In the genomic region with DNA sequence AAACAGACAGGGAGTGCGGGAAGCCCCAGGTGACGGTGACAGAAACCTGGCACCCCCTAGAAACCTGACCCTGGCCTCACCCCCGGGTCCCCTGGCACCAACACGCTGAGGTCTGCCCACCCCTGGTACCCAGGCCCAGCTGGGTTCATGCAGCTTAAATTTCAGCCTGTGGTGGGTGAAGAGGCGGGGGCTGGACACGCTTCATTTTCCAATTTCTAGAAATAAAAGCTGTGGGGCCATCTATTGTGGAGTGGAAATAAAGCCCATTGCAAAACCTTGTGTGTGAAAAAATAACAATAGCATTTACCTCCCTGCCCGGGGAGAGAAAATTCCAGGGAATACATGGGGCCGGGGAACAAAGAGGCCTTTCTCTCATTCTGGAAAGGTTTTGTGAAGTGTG, we compare ENCODE assay signal across 32 cellular contexts. TPM values are rescaled to one million over a fixed set of nuclear protein-coding genes. Genes with fewer than 3 reads are reported as not detected.
DNase-seq lines count a peak whose midpoint lies in the region; TF ChIP-seq lines count a peak whose summit lies in the region.
"Had no signal": no experiment of that assay in that cellular context is flagged by ENCODE, and none has a peak within 500 bp of the region (broad histone marks: within the 10 kb centered on the region; RNA-seq: fewer than 3 reads in every experiment).

No MANE protein-coding gene starts in this region.

- H3K4me2 ChIP-seq in OCI-LY7 (ENCODE audit: low read length) = no peak overlapping the region

- H3K79me2 ChIP-seq in OCI-LY7 (ENCODE audit: insufficient read depth, low read depth, low read length) = no peaks in the 10 kb centered on the region

- H3K36me3 ChIP-seq in breast epithelium (no peaks in the 10 kb centered on the region), thymus (ENCODE audit: control insufficient read depth, insufficient read depth) (no peaks in the 10 kb centered on the region), OCI-LY7 (ENCODE audit: insufficient read depth, low read length) (no peaks in the 10 kb centered on the region), colonic mucosa (no peaks in the 10 kb centered on the region)
- H3K36me3 ChIP-seq: BLaER1 treated with 17β-estradiol and CSF1 and Interleukin-3, amounts not matched to agents 10 nM and 100 nM; Peyer's patch had no signal

- 91% methylated on average over 8 of the region's 8 CpGs for WGBS in thymus

- H3K27ac Mint-ChIP-seq in MCF 10A (ENCODE audit: low read depth, unreplicated experiment) = no peak overlapping the region
- H3K27ac Mint-ChIP-seq: CD4-positive, alpha-beta T cell had no signal

- H3K27me3 Mint-ChIP-seq in MCF 10A (ENCODE audit: insufficient read depth, unreplicated experiment) = no peaks in the 10 kb centered on the region

- no peak for TF ChIP-seq POLR2A in breast epithelium (IDR thresholded peaks at IDR 0.05)

- TF ChIP-seq CTCF in breast epithelium (IDR thresholded peaks at IDR 0.05) (no peak), MCF 10A (IDR thresholded peaks at IDR 0.05; ENCODE audit: unreplicated experiment) (no peak), OCI-LY7 (conservative IDR thresholded peaks at IDR 0.05; ENCODE audit: low read length) (no peak), colonic mucosa (IDR thresholded peaks at IDR 0.05) (no peak)

- intact Hi-C loops in breast epithelium (cut with DNase I; ENCODE audit: low total_unique reads) = no loop called here
- intact Hi-C loops in MCF 10A (cut with micrococcal nuclease) = no loop called here
- intact Hi-C loops in OCI-LY7 (cut with micrococcal nuclease; ENCODE audit: unreplicated experiment) = no loop called here
- intact Hi-C loops in colonic mucosa (cut with DNase I) = no loop called here

- H3K4me1 Mint-ChIP-seq in MCF 10A (ENCODE audit: insufficient read depth, unreplicated experiment) = no peaks in the 10 kb centered on the region

- CTCF ChIA-PET in MCF 10A (lab: Yijun Ruan, JAX) (interaction anchor here (0.5 kb wide), 1 partner anchor 74 kb away, joined by 3 read pairs; no protein-coding TSS in a partner anchor), OCI-LY7 (lab: Charles Lee; ENCODE audit: unreplicated experiment) (no interaction called here)

- H3K9me2 ChIP-seq in OCI-LY7 (ENCODE audit: insufficient read depth, low read length) = no peaks in the 10 kb centered on the region

- no peak for TF ChIP-seq RAD21 in Ishikawa (IDR thresholded peaks at IDR 0.05; ENCODE audit: low read depth)

- BruUV-seq in MCF 10A (replicated peaks; lab: Mats Ljungman, UMichigan) = no TSS peak
- no TSS peak for BruUV-seq in OCI-LY7 (replicated peaks; lab: Mats Ljungman, UMichigan)

- H3K9ac ChIP-seq in colonic mucosa (ENCODE audit: low read depth in 2 of 2, low read length in 2 of 2) = no peak overlapping the region
- H3K9ac ChIP-seq: BLaER1 treated with 17β-estradiol and CSF1 and Interleukin-3, amounts not matched to agents 10 nM and 100 nM had no signal

- no peaks in the 10 kb centered on the region for H3K9me3 Mint-ChIP-seq in MCF 10A (ENCODE audit: unreplicated experiment)
- H3K9me3 Mint-ChIP-seq: CD4-positive, alpha-beta T cell had no signal

- H2AFZ ChIP-seq in OCI-LY7 (ENCODE audit: low read length) = no peak overlapping the region

- H3K9me3 ChIP-seq in breast epithelium = no peaks in the 10 kb centered on the region
- no peaks in the 10 kb centered on the region for H3K9me3 ChIP-seq in thymus (ENCODE audit: control insufficient read depth)
- H3K9me3 ChIP-seq in OCI-LY7 (ENCODE audit: low read length) = no peaks in the 10 kb centered on the region
- H3K9me3 ChIP-seq in colonic mucosa = no peaks in the 10 kb centered on the region
- H3K9me3 ChIP-seq: BLaER1 treated with 17β-estradiol and CSF1 and Interleukin-3, amounts not matched to agents 10 nM and 100 nM; Peyer's patch had no signal

- POLR2A ChIA-PET in MCF 10A (lab: Yijun Ruan, JAX) = no interaction called here
- POLR2A ChIA-PET in OCI-LY7 (lab: Charles Lee) = interaction anchor here (0.6 kb wide), 1 partner anchor 22 kb away, joined by 3 read pairs; no protein-coding TSS in a partner anchor

- H3K4me3 ChIP-seq in breast epithelium (no peak overlapping the region), thymus (ENCODE audit: low read length) (no peak overlapping the region), OCI-LY7 (ENCODE audit: low read depth, low read length, poor library complexity, severe bottlenecking) (no peak overlapping the region), colonic mucosa (no peak overlapping the region)
- H3K4me3 ChIP-seq: BLaER1 treated with 17β-estradiol and CSF1 and Interleukin-3, amounts not matched to agents 10 nM and 100 nM; GM12878; K562; Peyer's patch; SK-N-MC had no signal

- H3K4me3 Mint-ChIP-seq in MCF 10A (ENCODE audit: unreplicated experiment) = no peak overlapping the region
- H3K4me3 Mint-ChIP-seq: CD4-positive, alpha-beta T cell had no signal

- DNase-seq in breast epithelium (ENCODE audit: low spot score in 2 of 2) = no peak
- DNase-seq in MCF 10A (ENCODE audit: unreplicated experiment) = no peak
- DNase-seq in iPS-NIHi11 (ENCODE audit: low spot score) = peak; percentile 6
- no peak for DNase-seq in GM19240 (ENCODE audit: insufficient read length, low spot score)
- DNase-seq in OCI-LY7 (ENCODE audit: low spot score) = no peak
- no peak for DNase-seq in colonic mucosa
- DNase-seq: CD4-positive, alpha-beta T cell; COR-L47; DMS 273 treated with DMSO at 0.1 percent for 48 hours; DMS79; EL; GDM1; GOT3; Kasumi-1; NCI-H1105 treated with DMSO at 0.1 percent for 48 hours; NCI-H146; NCI-H2029; NCI-H526 treated with DMSO at 0.1 percent for 48 hours; OCI-M1; Peyer's patch; SHP77 treated with DMSO at 0.1 percent for 48 hours had no signal

- TF ChIP-seq EP300 in Ishikawa (IDR thresholded peaks at IDR 0.05; ENCODE audit: borderline replicate concordance) = peak; percentile 72

- peaks cover 0 to 4% of the 10 kb centered on the region in 2 donors for H3K27me3 ChIP-seq in breast epithelium
- peaks cover 2% of the 10 kb centered on the region for H3K27me3 ChIP-seq in thymus (ENCODE audit: control insufficient read depth, insufficient read depth)
- H3K27me3 ChIP-seq in colonic mucosa = no peaks in the 10 kb centered on the region
- H3K27me3 ChIP-seq: BLaER1 treated with 17β-estradiol and CSF1 and Interleukin-3, amounts not matched to agents 10 nM and 100 nM; Peyer's patch had no signal

- H3K36me3 Mint-ChIP-seq in MCF 10A (ENCODE audit: insufficient read depth, unreplicated experiment) = no peaks in the 10 kb centered on the region

- peaks cover 7 to 9% of the 10 kb centered on the region in 2 donors for H3K4me1 ChIP-seq in breast epithelium
- H3K4me1 ChIP-seq in thymus (ENCODE audit: control insufficient read depth, insufficient read depth, low read length) = no peaks in the 10 kb centered on the region
- H3K4me1 ChIP-seq in OCI-LY7 (ENCODE audit: insufficient read depth, low read length, poor library complexity, severe bottlenecking) = peaks cover 8% of the 10 kb centered on the region
- no peaks in the 10 kb centered on the region for H3K4me1 ChIP-seq in colonic mucosa

- peak overlapping the region; percentile 50 to 66 for H3K27ac ChIP-seq in breast epithelium
- peak overlapping the region; percentile 52 for H3K27ac ChIP-seq in thymus (ENCODE audit: low read depth)
- H3K27ac ChIP-seq in OCI-LY7 (ENCODE audit: low read depth, low read length, poor library complexity, severe bottlenecking) = no peak overlapping the region
- H3K27ac ChIP-seq in colonic mucosa = no peak overlapping the region
- H3K27ac ChIP-seq: BLaER1 treated with 17β-estradiol and CSF1 and Interleukin-3, amounts not matched to agents 10 nM and 100 nM; Peyer's patch; SK-N-MC had no signal

- H4K20me1 ChIP-seq in OCI-LY7 (ENCODE audit: insufficient read depth, low read length) = no peaks in the 10 kb centered on the region
- H4K20me1 ChIP-seq: BLaER1 treated with 17β-estradiol and CSF1 and Interleukin-3, amounts not matched to agents 10 nM and 100 nM had no signal

TF ChIP-seq in Ishikawa, 13 proteins besides CTCF, POLR2A, EP300 and RAD21:
- TF ChIP-seq FOXM1 (IDR thresholded peaks at IDR 0.05; ENCODE audit: borderline replicate concordance, low read depth) (peak; percentile 43; the same call in 1 of the 2 replicates), NFIC (IDR thresholded peaks at IDR 0.05) (no peak), CEBPB (IDR thresholded peaks at IDR 0.05) (peak; percentile 63), YY1 (IDR thresholded peaks at IDR 0.05; ENCODE audit: low read depth) (no peak), CREB1 (IDR thresholded peaks at IDR 0.05; ENCODE audit: low read depth) (no peak), EGR1 (IDR thresholded peaks at IDR 0.05) (no peak; the same call in 1 of the 2 replicates), TCF12 (IDR thresholded peaks at IDR 0.05; ENCODE audit: low read depth) (peak; percentile 78), TEAD4 (IDR thresholded peaks at IDR 0.05) (0 out of 2 replicates have a peak, but pooled peaks have one; percentile 7)
TF ChIP-seq in Ishikawa: peak in this region for 4.

RNA-seq across cellular contexts. Expression of a gene that starts 7.5 kb away (rescaled TPM):
- total RNA-seq in breast epithelium (not detected), MCF 10A (2022) (not detected in 2 replicates), OCI-LY7 (2022) (0.25 and 0.37 TPM in 2 replicates), colonic mucosa (under 1 TPM in 1 of 2 donors, not detected in 1; 0.24 TPM)
- polyA plus RNA-seq in thymus = not detected
- 0.09 and 0.93 TPM in 2 replicates for total RNA-seq in OCI-LY7 (2014; rRNA removed; shearing (Covaris generic))
- total RNA-seq: GM12878; HT-29; K562; M059J; NCI-H460; Peyer's patch; T-helper 1 cell treated with Interleukin-12 subunit alpha and Interleukin-12 subunit beta and Interleukin-4 antibody, amounts not matched to agents 30 ng/mL and 1 ng/mL, for 36 hours had no signal
- polyA plus RNA-seq: AG04450, GM12878, K562 had no signal

RNA-seq across cellular contexts. Expression of a gene that starts 25.7 kb away (rescaled TPM):
- total RNA-seq in breast epithelium (100 to 1,000 TPM; 186 to 278 (median 186) TPM), MCF 10A (2022) (239 and 243 TPM in 2 replicates), OCI-LY7 (2022) (248 and 280 TPM in 2 replicates), colonic mucosa (100 to 1,000 TPM; 188 to 228 TPM)
- 292 TPM for polyA plus RNA-seq in thymus
- total RNA-seq in OCI-LY7 (2014; rRNA removed; shearing (Covaris generic)) = 217 and 293 TPM in 2 replicates

RNA-seq across cellular contexts. Expression of a gene that starts 26.6 kb away (rescaled TPM):
- total RNA-seq in breast epithelium (1 to 10 TPM in 2 of 3 donors, not detected in 1; 1.3 to 2.9 TPM), MCF 10A (2022) (0.22 and 0.51 TPM in 2 replicates), OCI-LY7 (2022) (0.63 TPM in 1 of 2 replicates, not detected in the other), colonic mucosa (100 to 1,000 TPM; 260 to 272 TPM)
- 2.9 TPM for polyA plus RNA-seq in thymus
- 0.47 and 0.98 TPM in 2 replicates for total RNA-seq in OCI-LY7 (2014; rRNA removed; shearing (Covaris generic))
- total RNA-seq: M059J; NCI-H460; T-helper 1 cell treated with Interleukin-12 subunit alpha and Interleukin-12 subunit beta and Interleukin-4 antibody, amounts not matched to agents 30 ng/mL and 1 ng/mL, for 36 hours had no signal
- polyA plus RNA-seq: AG04450, K562 had no signal

RNA-seq across cellular contexts. Expression of a gene that starts 26.8 kb away (rescaled TPM):
- total RNA-seq in breast epithelium (10 to 100 TPM in 1 of 3 donors, 1 to 10 TPM in 2; 6.1 to 11.8 (median 9.2) TPM), MCF 10A (2022) (6.6 and 7.0 TPM in 2 replicates), OCI-LY7 (2022) (6.0 and 7.9 TPM in 2 replicates), colonic mucosa (1 to 10 TPM; 4.0 to 4.7 TPM)
- polyA plus RNA-seq in thymus = 10.8 TPM
- 6.6 and 6.8 TPM in 2 replicates for total RNA-seq in OCI-LY7 (2014; rRNA removed; shearing (Covaris generic))

RNA-seq across cellular contexts. Expression of a gene that starts 36.2 kb away (rescaled TPM):
- total RNA-seq in breast epithelium (10 to 100 TPM in 2 of 3 donors, 1 to 10 TPM in 1; 9.4 to 19.0 (median 16.4) TPM), MCF 10A (2022) (7.3 and 8.5 TPM in 2 replicates), OCI-LY7 (2022) (11.0 and 12.9 TPM in 2 replicates), colonic mucosa (10 to 100 TPM in 1 of 2 donors, 1 to 10 TPM in 1; 9.3 to 15.0 TPM)
- polyA plus RNA-seq in thymus = 70.4 TPM
- 5.6 and 8.1 TPM in 2 replicates for total RNA-seq in OCI-LY7 (2014; rRNA removed; shearing (Covaris generic))

Comparison
In these comparisons a context has a peak if more than half of its experiments do, and no peak if none do; other contexts are left out.
1. H3K27ac ChIP-seq: peak in breast epithelium (2 of 2) and thymus (single experiment); none in OCI-LY7 (single experiment) and colonic mucosa (single experiment).
2. RNA of a gene that starts 26.6 kb away (total RNA-seq): 260 to 272 TPM in colonic mucosa; 1.3 to 2.9 TPM in breast epithelium, 0.22 to 0.51 TPM in MCF 10A and 0.47 to 0.98 TPM in OCI-LY7; every median in the first group is over 10 times any median in the second.